ENCODE assay signal across 15 cellular contexts in genomic region chr11:124768914-124769313, GRCh38. TPM values are rescaled to one million over a fixed set of nuclear protein-coding genes. Genes with fewer than 3 reads are reported as not detected.
"Had no signal": no experiment of that assay in that cellular context is flagged by ENCODE, and none has a peak within 500 bp of the region (broad histone marks: within the 10 kb centered on the region; RNA-seq: fewer than 3 reads in every experiment).

No MANE protein-coding gene starts in this region.

- DNase-seq: activated CD4-positive, alpha-beta T cell treated with anti-CD3 and anti-CD28 coated beads, Interleukin-2, amount 50 U/mL, for 1 hour; activated naive CD4-positive, alpha-beta T cell; anterior cingulate cortex; endodermal cell; heart right ventricle; left ventricle myocardium inferior; psoas muscle; T-helper 9 cell had no signal

- H3K27ac Mint-ChIP-seq: endodermal cell; memory B cell; stimulated activated effector memory CD8-positive, alpha-beta T cell treated with anti-CD3 and anti-CD28 coated beads, Interleukin-12 subunit alpha, Interleukin-12 subunit beta, amount 100 ng/mL, for 72 hours had no signal

- H3K4me1 ChIP-seq: breast epithelium, left ventricle myocardium inferior, psoas muscle, vagina had no signal

- H3K36me3 ChIP-seq: breast epithelium had no signal

- H3K27me3 Mint-ChIP-seq: memory B cell had no signal

- H3K4me3 Mint-ChIP-seq: endodermal cell; memory B cell; stimulated activated effector memory CD8-positive, alpha-beta T cell treated with anti-CD3 and anti-CD28 coated beads, Interleukin-12 subunit alpha, Interleukin-12 subunit beta, amount 100 ng/mL, for 72 hours had no signal

- H3K27ac ChIP-seq: breast epithelium, gastroesophageal sphincter, heart right ventricle, left ventricle myocardium inferior, psoas muscle, vagina had no signal

- H3K4me1 Mint-ChIP-seq: endodermal cell; memory B cell; stimulated activated effector memory CD8-positive, alpha-beta T cell treated with anti-CD3 and anti-CD28 coated beads, Interleukin-12 subunit alpha, Interleukin-12 subunit beta, amount 100 ng/mL, for 72 hours had no signal

- H3K9me3 Mint-ChIP-seq: endodermal cell; memory B cell; stimulated activated effector memory CD8-positive, alpha-beta T cell treated with anti-CD3 and anti-CD28 coated beads, Interleukin-12 subunit alpha, Interleukin-12 subunit beta, amount 100 ng/mL, for 72 hours had no signal

- H3K4me3 ChIP-seq: breast epithelium, gastroesophageal sphincter, heart right ventricle, left ventricle myocardium inferior, psoas muscle, vagina had no signal

- H3K9me3 ChIP-seq: breast epithelium, gastroesophageal sphincter, heart right ventricle, left ventricle myocardium inferior, psoas muscle, vagina had no signal

- ATAC-seq: gastroesophageal sphincter; heart right ventricle; psoas muscle; sciatic nerve; stimulated activated effector memory CD8-positive, alpha-beta T cell treated with anti-CD3 and anti-CD28 coated beads, Interleukin-12 subunit alpha, Interleukin-12 subunit beta, amount 100 ng/mL, for 72 hours had no signal

- H3K27me3 ChIP-seq: breast epithelium, gastroesophageal sphincter, heart right ventricle, vagina had no signal

RNA-seq across cellular contexts. Expression of gene VSIG2, which starts 16.9 kb away (rescaled TPM):
- total RNA-seq: chondrocyte had no signal
